10 cellular contexts compared by ENCODE assay signal in genomic region chr1:162856260-162856659, GRCh38. TPM values are rescaled to one million over a fixed set of nuclear protein-coding genes. Genes with fewer than 3 reads are reported as not detected.
A peak's percentile ranks its signal among the peaks of the same experiment; 100 is the strongest.
DNase-seq lines count a peak whose midpoint lies in the region; ATAC-seq and TF ChIP-seq lines count a peak whose summit lies in the region.
"Had no signal": no experiment of that assay in that cellular context is flagged by ENCODE, and none has a peak within 500 bp of the region (broad histone marks: within the 10 kb centered on the region; RNA-seq: fewer than 3 reads in every experiment).

No MANE protein-coding gene starts in this region.

- H3K4me3 ChIP-seq in retinal pigment epithelial cell (ENCODE audit: low read length), result no peak overlapping the region

- H3K27me3 Mint-ChIP-seq in activated CD8-positive, alpha-beta T cell treated with anti-CD3 and anti-CD28 coated beads for 36 hours, result peaks cover 4% of the 10 kb centered on the region

- CTCF ChIA-PET in activated CD8-positive, alpha-beta T cell treated with anti-CD3 and anti-CD28 coated beads for 36 hours (lab: Charles Lee), result interaction anchor here (1.1 to 4.5 kb wide), 3 partner anchors 9 to 460 kb away, joined by 3 to 34 read pairs (median 6); no protein-coding TSS in a partner anchor

- H3K36me3 Mint-ChIP-seq in activated CD8-positive, alpha-beta T cell treated with anti-CD3 and anti-CD28 coated beads for 36 hours (ENCODE audit: low read depth), result no peaks in the 10 kb centered on the region

- no peak overlapping the region for H3K4me3 Mint-ChIP-seq in activated CD8-positive, alpha-beta T cell treated with anti-CD3 and anti-CD28 coated beads for 36 hours
- H3K4me3 Mint-ChIP-seq: activated T-cell treated with anti-CD3 and anti-CD28 coated beads, Interleukin-2, amount 50 U/mL, for 4 hours had no signal

- H3K9me3 Mint-ChIP-seq in activated CD8-positive, alpha-beta T cell treated with anti-CD3 and anti-CD28 coated beads for 36 hours, result no peaks in the 10 kb centered on the region
- H3K9me3 Mint-ChIP-seq: activated T-cell treated with anti-CD3 and anti-CD28 coated beads, Interleukin-2, amount 50 U/mL, for 4 hours had no signal

- POLR2A ChIA-PET in activated CD8-positive, alpha-beta T cell treated with anti-CD3 and anti-CD28 coated beads for 36 hours (lab: Charles Lee), result no interaction called here

- no peak overlapping the region for H3K27ac Mint-ChIP-seq in activated CD8-positive, alpha-beta T cell treated with anti-CD3 and anti-CD28 coated beads for 36 hours

- H3K4me1 Mint-ChIP-seq in activated CD8-positive, alpha-beta T cell treated with anti-CD3 and anti-CD28 coated beads for 36 hours (ENCODE audit: low read depth), result no peaks in the 10 kb centered on the region

- no peak for TF ChIP-seq CTCF in retinal pigment epithelial cell (conservative IDR thresholded peaks at IDR 0.05; ENCODE audit: low read depth, low read length)
- TF ChIP-seq CTCF in activated CD8-positive, alpha-beta T cell treated with anti-CD3 and anti-CD28 coated beads for 36 hours (IDR thresholded peaks at IDR 0.05), result no peak

- intact Hi-C loops in activated CD8-positive, alpha-beta T cell treated with anti-CD3 and anti-CD28 coated beads for 36 hours (cut with micrococcal nuclease), result loop anchor here (10.0 kb wide), 1 partner anchor 459 kb away; no protein-coding TSS in a partner anchor

- ATAC-seq in GM18870 (IDR thresholded peaks at IDR 0.05; ENCODE audit: unreplicated experiment) (no peak), HG03565 (IDR thresholded peaks at IDR 0.05; ENCODE audit: unreplicated experiment) (no peak), GM21723 (IDR thresholded peaks at IDR 0.05; ENCODE audit: unreplicated experiment) (no peak)
- no peak for ATAC-seq in activated CD8-positive, alpha-beta T cell treated with anti-CD3 and anti-CD28 coated beads for 36 hours
- ATAC-seq: activated T-cell treated with anti-CD3 and anti-CD28 coated beads, Interleukin-2, amount 50 U/mL, for 4 hours had no signal

- DNase-seq in GM03348 (ENCODE audit: low spot score), result peak; percentile 70
- DNase-seq in NCI-H69 (lab: John Stamatoyannopoulos, UW), result peak; percentile 40
- DNase-seq in dedifferentiated amniotic fluid mesenchymal stem cell (ENCODE audit: extremely low spot score), result peak; percentile 72
- peak; percentile 98 for DNase-seq in retinal pigment epithelial cell (ENCODE audit: low read depth)
- no peak for DNase-seq in activated CD8-positive, alpha-beta T cell treated with anti-CD3 and anti-CD28 coated beads for 36 hours
- DNase-seq: activated T-cell treated with anti-CD3 and anti-CD28 coated beads, Interleukin-2, amount 50 U/mL, for 4 hours had no signal

RNA-seq across cellular contexts. Expression of gene CCDC190, which starts 4.7 kb away (rescaled TPM):
- not detected for total RNA-seq in activated CD8-positive, alpha-beta T cell treated with anti-CD3 and anti-CD28 coated beads for 36 hours
- total RNA-seq: activated T-cell treated with anti-CD3 and anti-CD28 coated beads, Interleukin-2, amount 50 U/mL, for 4 hours; NCI-H460 had no signal
